Comparison of ENCODE assay signal across 8 cellular contexts in genomic region chr4:70703695-70704332, GRCh38. TPM values are rescaled to one million over a fixed set of nuclear protein-coding genes. Genes with fewer than 3 reads are reported as not detected.
DNase-seq lines count a peak whose midpoint lies in the region; ATAC-seq and TF ChIP-seq lines count a peak whose summit lies in the region.

No MANE protein-coding gene starts in this region.

- peak overlapping the region; percentile 71 for H3K27ac ChIP-seq in CD4-positive, alpha-beta T cell (ENCODE audit: low read depth, low read length)
- H3K27ac ChIP-seq in mesodermal cell (ENCODE audit: low read depth, low read length, severe bottlenecking) (peak overlapping the region; percentile 87), upper lobe of left lung (peak overlapping the region; percentile 92 to 97 (median 94))

- H3K4me1 ChIP-seq in mesodermal cell (ENCODE audit: control insufficient read depth, insufficient read depth, low read length, poor library complexity, severe bottlenecking) = peaks cover 6% of the 10 kb centered on the region
- peaks cover 14 to 27% (median 16%) of the 10 kb centered on the region in 4 donors for H3K4me1 ChIP-seq in upper lobe of left lung

- peaks cover 10% of the 10 kb centered on the region for H3K36me3 Mint-ChIP-seq in CD4-positive, alpha-beta T cell (ENCODE audit: low read depth)

- TF ChIP-seq POLR2A in upper lobe of left lung (IDR thresholded peaks at IDR 0.05) = no peak

- peaks cover 33% of the 10 kb centered on the region for H3K4me1 Mint-ChIP-seq in CD4-positive, alpha-beta T cell (ENCODE audit: low read depth)

- H3K27me3 ChIP-seq in CD4-positive, alpha-beta T cell (ENCODE audit: control insufficient read depth, insufficient read depth, low read length) = no peaks in the 10 kb centered on the region
- no peaks in the 10 kb centered on the region for H3K27me3 ChIP-seq in upper lobe of left lung

- no peaks in the 10 kb centered on the region for H3K27me3 Mint-ChIP-seq in CD4-positive, alpha-beta T cell

- H3K36me3 ChIP-seq in mesodermal cell (ENCODE audit: control insufficient read depth, insufficient read depth, low read length) (peaks cover 7% of the 10 kb centered on the region), upper lobe of left lung (peaks cover 0 to 3% (median 0%) of the 10 kb centered on the region in 4 donors)

- TF ChIP-seq CTCF in CD4-positive, alpha-beta T cell (IDR thresholded peaks at IDR 0.05) = no peak
- TF ChIP-seq CTCF in HFF-Myc (IDR thresholded peaks at IDR 0.05; ENCODE audit: low read depth, low read length, missing control alignments) = no peak
- TF ChIP-seq CTCF in upper lobe of left lung (IDR thresholded peaks at IDR 0.05) = no peak

- H3K9me3 Mint-ChIP-seq in CD4-positive, alpha-beta T cell = no peaks in the 10 kb centered on the region

- H3K4me3 ChIP-seq in HFF-Myc (replicated peaks; ENCODE audit: low read depth, low read length) = peak overlapping the region; percentile 57
- peak overlapping the region; percentile 73 for H3K4me3 ChIP-seq in mesodermal cell (ENCODE audit: extremely low read depth, insufficient read depth, low read length, poor library complexity, severe bottlenecking)
- H3K4me3 ChIP-seq in upper lobe of left lung = peak overlapping the region in 3 of 4 donors; percentile 80 to 91 (median 89)

- DNase-seq in CD4-positive, alpha-beta T cell = peak in 1 of 10 experiments; percentile 3
- DNase-seq in HFF-Myc (ENCODE audit: extremely low read depth, low read depth) = no peak
- DNase-seq in OCI-M1 (lab: John Stamatoyannopoulos, UW) = peak; percentile 64
- peak; percentile 26 for DNase-seq in dedifferentiated amniotic fluid mesenchymal stem cell (ENCODE audit: extremely low spot score)
- DNase-seq in upper lobe of left lung = no peak

- no peaks in the 10 kb centered on the region for H3K9me3 ChIP-seq in CD4-positive, alpha-beta T cell (ENCODE audit: control insufficient read depth, low read length)
- no peaks in the 10 kb centered on the region for H3K9me3 ChIP-seq in mesodermal cell (ENCODE audit: control insufficient read depth, low read length)
- H3K9me3 ChIP-seq in upper lobe of left lung = no peaks in the 10 kb centered on the region

- intact Hi-C loops in CD4-positive, alpha-beta T cell (cut with DNase I, micrococcal nuclease) = loop anchor here (1.0 to 2.0 kb wide), 2 partner anchors 15 to 31 kb away; no protein-coding TSS in a partner anchor

- CTCF ChIA-PET in CD4-positive, alpha-beta T cell (lab: Charles Lee) = interaction anchor here (0.9 to 3.7 kb wide), 6 partner anchors 11 to 34 kb away, joined by 3 to 35 read pairs (median 3); partner anchors contain the start of gene UTP3

- 11 to 27% methylated on average over 10 to 11 of the region's 14 CpGs for WGBS in mesodermal cell (ENCODE audit: insufficient coverage in 2 of 2), 2 experiments
- 2 to 5% methylated on average over 14 of the region's 14 CpGs for whole genome bisulfite sequencing in upper lobe of left lung, 2 donors

- peak in 1 of 4 donors; percentile 29 for TF ChIP-seq EP300 in upper lobe of left lung (IDR thresholded peaks at IDR 0.05)

- no peak for ATAC-seq in CD4-positive, alpha-beta T cell (ENCODE audit: poor library complexity)
- ATAC-seq in upper lobe of left lung (ENCODE audit: low FRiP score in 2 of 2) (peak in 1 of 2 donors; percentile 51), HG03135 (IDR thresholded peaks at IDR 0.05; ENCODE audit: unreplicated experiment) (no peak), HG03439 (IDR thresholded peaks at IDR 0.05; ENCODE audit: unreplicated experiment) (no peak)

- H3K27ac Mint-ChIP-seq in CD4-positive, alpha-beta T cell = peak overlapping the region; percentile 91

- POLR2A ChIA-PET in CD4-positive, alpha-beta T cell (lab: Charles Lee) = interaction anchor here (0.5 to 6.4 kb wide), 17 partner anchors 8 to 306 kb away, joined by 3 to 166 read pairs (median 8); partner anchors contain the start of genes DCK, GRSF1, MOB1B and RUFY3

- H3K4me3 Mint-ChIP-seq in CD4-positive, alpha-beta T cell = peak overlapping the region; percentile 94

RNA-seq across cellular contexts. Expression of gene UTP3, which starts 15.5 kb away (rescaled TPM):
- 10 to 100 TPM; 19.2 to 20.5 TPM for total RNA-seq in CD4-positive, alpha-beta T cell
- polyA plus RNA-seq in mesodermal cell (2013, experiment 1 of 2) = 28.0 TPM
- 31.3 TPM for polyA plus RNA-seq in mesodermal cell (2013, experiment 2 of 2)
- 10 to 100 TPM; 18.9 to 33.4 (median 27.9) TPM for total RNA-seq in upper lobe of left lung

RNA-seq across cellular contexts. Expression of gene RUFY3, which starts 17.9 kb away (rescaled TPM):
- 10 to 100 TPM; 18.0 to 18.1 TPM for total RNA-seq in CD4-positive, alpha-beta T cell
- 56.2 TPM for polyA plus RNA-seq in mesodermal cell (2013, experiment 1 of 2)
- polyA plus RNA-seq in mesodermal cell (2013, experiment 2 of 2) = 52.7 TPM
- total RNA-seq in upper lobe of left lung = 100 to 1,000 TPM in 2 of 6 donors, 10 to 100 TPM in 4; 65.1 to 161 (median 80.8) TPM

RNA-seq across cellular contexts. Expression of gene JCHAIN, which starts 37.5 kb away (rescaled TPM):
- 1 to 10 TPM; 1.0 to 2.7 TPM for total RNA-seq in CD4-positive, alpha-beta T cell
- polyA plus RNA-seq in mesodermal cell (2013, experiment 1 of 2) = not detected
- not detected for polyA plus RNA-seq in mesodermal cell (2013, experiment 2 of 2)
- 100 to 1,000 TPM in 4 of 6 donors, 10 to 100 TPM in 2; 12.6 to 508 (median 254) TPM for total RNA-seq in upper lobe of left lung

Comparison
In these comparisons a context has a peak if more than half of its experiments do, and no peak if none do; other contexts are left out.
1. DNase-seq: peak in OCI-M1 (single experiment) and dedifferentiated amniotic fluid mesenchymal stem cell (single experiment); none in HFF-Myc (single experiment) and upper lobe of left lung (0 of 2).
2. Peak in every context shown above with its lines, with median percentiles within 50 percentile points of each other: H3K27ac ChIP-seq and H3K4me3 ChIP-seq.